In the genomic region with DNA sequence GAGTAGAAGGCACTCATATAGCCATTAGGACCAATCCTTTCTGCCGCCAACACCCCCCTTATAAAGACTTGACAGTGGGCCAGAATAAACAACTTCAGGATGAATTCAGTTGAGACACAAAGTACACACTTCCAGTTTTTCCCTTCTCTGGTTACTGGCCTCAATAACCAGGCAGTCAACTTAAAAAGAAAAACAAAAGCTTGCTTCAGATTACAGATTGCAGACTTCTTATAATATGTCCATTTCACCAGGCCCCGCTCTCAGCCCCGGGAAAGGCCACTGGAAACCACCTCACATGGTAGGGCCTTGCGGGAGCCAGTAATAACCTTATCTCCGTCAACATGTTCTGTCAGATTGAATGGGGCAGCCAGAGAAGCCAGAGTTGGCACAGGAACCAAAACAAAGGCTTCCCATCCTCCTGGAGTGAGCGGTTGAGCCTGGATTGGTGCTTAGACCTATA, we compare ENCODE assay signal across 8 cellular contexts.
A peak's percentile ranks its signal among the peaks of the same experiment; 100 is the strongest.
DNase-seq lines count a peak whose midpoint lies in the region; FAIRE-seq and TF ChIP-seq lines count a peak whose summit lies in the region.

No MANE protein-coding gene starts in this region.

- H3K4me1 ChIP-seq in HEK293 (ENCODE audit: control insufficient read depth, insufficient read depth, low read length) (peaks cover 38% of the 10 kb centered on the region), SJSA1 (replicated peaks) (peaks cover 60% of the 10 kb centered on the region)

- H3K27me3 ChIP-seq in SJSA1 (replicated peaks) = no peaks in the 10 kb centered on the region

- H3K9me3 ChIP-seq in HEK293 (ENCODE audit: control insufficient read depth, insufficient read depth, low read depth, low read length) (no peaks in the 10 kb centered on the region), SJSA1 (replicated peaks) (no peaks in the 10 kb centered on the region)

- POLR2A ChIA-PET in HEK293 (lab: Yijun Ruan, JAX) = no interaction called here

- TF ChIP-seq CTCF in HEK293 (tag by site-specific recombination; IDR thresholded peaks at IDR 0.05) (no peak), GM20000 (IDR thresholded peaks at IDR 0.05; ENCODE audit: extremely low read depth, missing control alignments) (no peak)

- no peak for FAIRE-seq in HTR-8/SVneo (lab: Jason Lieb, UNC)

- H3K27ac ChIP-seq in HEK293 (ENCODE audit: extremely low read depth, low read depth, low read length) (peak overlapping the region; percentile 88), SJSA1 (peak overlapping the region; percentile 77), skin epidermis (peak overlapping the region in 20 of 21 experiments; percentile 30 to 88 (median 66))

- DNase-seq in SJSA1 (ENCODE audit: low read depth in 1 of 2, low spot score in 2 of 2) (peak in 1 of 2 experiments; percentile 65), glomerular visceral epithelial cell (ENCODE audit: extremely low spot score) (peak; percentile 25), AG08396 (ENCODE audit: low spot score) (no peak), HTR-8/SVneo (ENCODE audit: insufficient read length, low spot score) (no peak), SKM-1 treated with dmso at 0.1 percent for 144 hours (lab: John Stamatoyannopoulos, UW; ENCODE audit: unreplicated experiment) (no peak), GM20000 (ENCODE audit: low spot score) (no peak)

- CTCF ChIA-PET in HEK293 (lab: Yijun Ruan, JAX) = no interaction called here

- H3K4me3 ChIP-seq in HEK293 (ENCODE audit: low read depth, low read length) = no peak overlapping the region
- H3K4me3 ChIP-seq in SJSA1 = no peak overlapping the region
- H3K4me3 ChIP-seq in skin epidermis = no peak overlapping the region

- H3K36me3 ChIP-seq in HEK293 (ENCODE audit: control insufficient read depth in 2 of 2, insufficient read depth in 1 of 2, low read length in 2 of 2) = no peaks in the 10 kb centered on the region
- H3K36me3 ChIP-seq in SJSA1 = no peaks in the 10 kb centered on the region

TF ChIP-seq in HEK293, 187 proteins besides CTCF, POLR2A, EP300 and RAD21 (continues in another document):
- TF ChIP-seq ZNF404 (tag by site-specific recombination; IDR thresholded peaks at IDR 0.05) (no peak), PATZ1 (tag by site-specific recombination; IDR thresholded peaks at IDR 0.05) (peak; percentile 35; the same call in 1 of the 2 replicates), SP2 (tag by site-specific recombination; IDR thresholded peaks at IDR 0.05) (no peak), ZNF366 (tag by site-specific recombination; conservative IDR thresholded peaks at IDR 0.05) (no peak; the same call in 1 of the 2 replicates), ZNF292 (tag by site-specific recombination; IDR thresholded peaks at IDR 0.05; ENCODE audit: borderline replicate concordance, low read depth) (no peak), ZNF513 (tag by site-specific recombination; IDR thresholded peaks at IDR 0.05) (no peak), ZNF621 (tag by site-specific recombination; IDR thresholded peaks at IDR 0.05) (no peak), ZNF202 (tag by site-specific recombination; IDR thresholded peaks at IDR 0.05; ENCODE audit: borderline replicate concordance) (no peak), ZNF140 (tag by site-specific recombination; IDR thresholded peaks at IDR 0.05) (no peak), ZBTB48 (tag by site-specific recombination; IDR thresholded peaks at IDR 0.05) (no peak), ZNF2 (tag by site-specific recombination; IDR thresholded peaks at IDR 0.05) (no peak)
- TF ChIP-seq, protein P1, sequence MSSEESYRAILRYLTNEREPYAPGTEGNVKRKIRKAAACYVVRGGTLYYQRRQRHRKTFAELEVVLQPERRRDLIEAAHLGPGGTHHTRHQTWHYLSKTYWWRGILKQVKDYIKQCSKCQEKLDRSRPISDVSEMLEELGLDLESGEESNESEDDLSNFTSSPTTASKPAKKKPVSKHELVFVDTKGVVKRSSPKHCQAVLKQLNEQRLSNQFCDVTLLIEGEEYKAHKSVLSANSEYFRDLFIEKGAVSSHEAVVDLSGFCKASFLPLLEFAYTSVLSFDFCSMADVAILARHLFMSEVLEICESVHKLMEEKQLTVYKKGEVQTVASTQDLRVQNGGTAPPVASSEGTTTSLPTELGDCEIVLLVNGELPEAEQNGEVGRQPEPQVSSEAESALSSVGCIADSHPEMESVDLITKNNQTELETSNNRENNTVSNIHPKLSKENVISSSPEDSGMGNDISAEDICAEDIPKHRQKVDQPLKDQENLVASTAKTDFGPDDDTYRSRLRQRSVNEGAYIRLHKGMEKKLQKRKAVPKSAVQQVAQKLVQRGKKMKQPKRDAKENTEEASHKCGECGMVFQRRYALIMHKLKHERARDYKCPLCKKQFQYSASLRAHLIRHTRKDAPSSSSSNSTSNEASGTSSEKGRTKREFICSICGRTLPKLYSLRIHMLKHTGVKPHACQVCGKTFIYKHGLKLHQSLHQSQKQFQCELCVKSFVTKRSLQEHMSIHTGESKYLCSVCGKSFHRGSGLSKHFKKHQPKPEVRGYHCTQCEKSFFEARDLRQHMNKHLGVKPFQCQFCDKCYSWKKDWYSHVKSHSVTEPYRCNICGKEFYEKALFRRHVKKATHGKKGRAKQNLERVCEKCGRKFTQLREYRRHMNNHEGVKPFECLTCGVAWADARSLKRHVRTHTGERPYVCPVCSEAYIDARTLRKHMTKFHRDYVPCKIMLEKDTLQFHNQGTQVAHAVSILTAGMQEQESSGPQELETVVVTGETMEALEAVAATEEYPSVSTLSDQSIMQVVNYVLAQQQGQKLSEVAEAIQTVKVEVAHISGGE (tag by site-specific recombination; conservative IDR thresholded peaks at IDR 0.05; ENCODE audit: low read depth) = no peak
- TF ChIP-seq, protein P2, sequence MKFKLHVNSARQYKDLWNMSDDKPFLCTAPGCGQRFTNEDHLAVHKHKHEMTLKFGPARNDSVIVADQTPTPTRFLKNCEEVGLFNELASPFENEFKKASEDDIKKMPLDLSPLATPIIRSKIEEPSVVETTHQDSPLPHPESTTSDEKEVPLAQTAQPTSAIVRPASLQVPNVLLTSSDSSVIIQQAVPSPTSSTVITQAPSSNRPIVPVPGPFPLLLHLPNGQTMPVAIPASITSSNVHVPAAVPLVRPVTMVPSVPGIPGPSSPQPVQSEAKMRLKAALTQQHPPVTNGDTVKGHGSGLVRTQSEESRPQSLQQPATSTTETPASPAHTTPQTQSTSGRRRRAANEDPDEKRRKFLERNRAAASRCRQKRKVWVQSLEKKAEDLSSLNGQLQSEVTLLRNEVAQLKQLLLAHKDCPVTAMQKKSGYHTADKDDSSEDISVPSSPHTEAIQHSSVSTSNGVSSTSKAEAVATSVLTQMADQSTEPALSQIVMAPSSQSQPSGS (tag by site-specific recombination; IDR thresholded peaks at IDR 0.05; ENCODE audit: low read depth) = no peak
- TF ChIP-seq, protein P3, sequence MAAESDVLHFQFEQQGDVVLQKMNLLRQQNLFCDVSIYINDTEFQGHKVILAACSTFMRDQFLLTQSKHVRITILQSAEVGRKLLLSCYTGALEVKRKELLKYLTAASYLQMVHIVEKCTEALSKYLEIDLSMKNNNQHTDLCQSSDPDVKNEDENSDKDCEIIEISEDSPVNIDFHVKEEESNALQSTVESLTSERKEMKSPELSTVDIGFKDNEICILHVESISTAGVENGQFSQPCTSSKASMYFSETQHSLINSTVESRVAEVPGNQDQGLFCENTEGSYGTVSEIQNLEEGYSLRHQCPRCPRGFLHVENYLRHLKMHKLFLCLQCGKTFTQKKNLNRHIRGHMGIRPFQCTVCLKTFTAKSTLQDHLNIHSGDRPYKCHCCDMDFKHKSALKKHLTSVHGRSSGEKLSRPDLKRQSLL (tag by site-specific recombination; IDR thresholded peaks at IDR 0.05) = no peak
- TF ChIP-seq, protein P4, sequence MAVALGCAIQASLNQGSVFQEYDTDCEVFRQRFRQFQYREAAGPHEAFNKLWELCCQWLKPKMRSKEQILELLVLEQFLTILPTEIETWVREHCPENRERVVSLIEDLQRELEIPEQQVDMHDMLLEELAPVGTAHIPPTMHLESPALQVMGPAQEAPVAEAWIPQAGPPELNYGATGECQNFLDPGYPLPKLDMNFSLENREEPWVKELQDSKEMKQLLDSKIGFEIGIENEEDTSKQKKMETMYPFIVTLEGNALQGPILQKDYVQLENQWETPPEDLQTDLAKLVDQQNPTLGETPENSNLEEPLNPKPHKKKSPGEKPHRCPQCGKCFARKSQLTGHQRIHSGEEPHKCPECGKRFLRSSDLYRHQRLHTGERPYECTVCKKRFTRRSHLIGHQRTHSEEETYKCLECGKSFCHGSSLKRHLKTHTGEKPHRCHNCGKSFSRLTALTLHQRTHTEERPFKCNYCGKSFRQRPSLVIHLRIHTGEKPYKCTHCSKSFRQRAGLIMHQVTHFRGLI (tag by site-specific recombination; IDR thresholded peaks at IDR 0.05) = no peak
